Comparison of ENCODE assay signal across 1 cellular context in the genomic region with DNA sequence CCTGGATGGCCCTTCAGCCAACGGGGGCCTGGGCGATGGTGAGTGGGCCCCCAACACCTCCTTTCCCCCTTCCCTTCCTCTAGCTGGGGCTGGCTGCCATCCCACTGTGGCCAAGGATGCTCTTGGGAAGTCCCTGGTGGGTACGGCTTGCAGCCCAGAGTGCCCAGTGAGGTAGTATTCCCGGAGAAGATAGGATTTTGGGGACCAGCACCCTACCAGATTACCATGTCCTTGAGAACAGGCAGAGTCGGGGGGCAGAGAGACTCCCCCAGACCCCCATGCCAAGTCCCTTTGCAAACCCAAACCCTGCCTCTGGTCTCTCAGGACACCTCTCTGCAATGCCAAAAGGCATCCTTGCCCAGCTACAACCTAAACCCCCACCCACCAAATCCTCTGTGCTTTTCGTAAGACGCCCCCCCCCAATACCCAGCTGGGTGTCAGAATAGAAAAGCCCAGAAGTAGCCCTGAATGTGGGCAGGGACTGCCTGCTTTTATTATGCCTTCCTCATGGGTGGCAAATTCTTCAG.
TF ChIP-seq lines count a peak whose summit lies in the region.

No MANE protein-coding gene starts in this region.

TF ChIP-seq in H1, 55 proteins besides CTCF, POLR2A, EP300 and RAD21:
- TF ChIP-seq CBX5 (IDR thresholded peaks at IDR 0.05; ENCODE audit: low read depth, low read length), result no peak
- no peak for TF ChIP-seq BRCA1 (IDR thresholded peaks at IDR 0.05; ENCODE audit: low read depth, low read length)
- no peak for TF ChIP-seq KDM1A (IDR thresholded peaks at IDR 0.05; ENCODE audit: borderline replicate concordance, low read length)
- 0 out of 4 replicates have a peak, but pooled peaks of 1 of the 2 experiments have one; percentile 33 for TF ChIP-seq HDAC2 (IDR thresholded peaks at IDR 0.05; ENCODE audit: borderline replicate concordance in 1 of 2, low read depth in 2 of 2, low read length in 2 of 2)
- TF ChIP-seq RNF2 (IDR thresholded peaks at IDR 0.05; ENCODE audit: borderline replicate concordance, low read depth, low read length, missing control alignments, poor library complexity, severe bottlenecking), result no peak
- TF ChIP-seq HDAC6 (IDR thresholded peaks at IDR 0.05; ENCODE audit: low read depth, low read length), result no peak
- no peak for TF ChIP-seq GABPA (IDR thresholded peaks at IDR 0.05; ENCODE audit: borderline replicate concordance, insufficient read depth, low read length)
- TF ChIP-seq MAFK (IDR thresholded peaks at IDR 0.05; ENCODE audit: low read depth, low read length), result no peak
